ENCODE assay signal across 8 cellular contexts in the genomic region with DNA sequence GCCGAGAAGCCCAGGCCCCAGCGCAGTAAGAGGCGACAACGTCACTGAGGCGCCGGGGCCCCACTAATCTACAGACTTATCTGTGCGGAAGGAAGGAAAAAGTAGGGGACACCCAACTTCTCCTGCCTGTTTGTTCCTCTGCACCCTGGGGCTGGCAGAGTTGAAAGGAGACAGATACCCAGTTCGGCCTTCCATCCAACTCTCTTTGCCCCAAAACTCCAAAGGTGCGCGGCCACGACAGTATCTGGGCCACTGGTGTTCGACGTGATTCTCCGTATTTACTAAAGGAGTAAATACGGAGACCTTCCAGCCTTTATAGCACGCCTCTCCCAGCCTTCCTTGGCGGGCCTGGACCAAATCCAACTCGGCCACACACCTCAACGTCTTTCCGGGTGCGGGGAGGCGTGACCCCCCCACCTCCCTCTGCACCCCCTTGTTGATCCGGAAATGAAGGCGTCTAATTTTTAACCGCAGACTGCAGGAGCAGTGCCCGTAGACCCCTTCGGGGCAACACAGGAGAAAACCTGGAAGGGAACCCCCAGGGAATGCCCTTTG. TPM values are rescaled to one million over a fixed set of nuclear protein-coding genes. Genes with fewer than 3 reads are reported as not detected.
DNase-seq lines count a peak whose midpoint lies in the region; ATAC-seq, FAIRE-seq and TF ChIP-seq lines count a peak whose summit lies in the region.

No MANE protein-coding gene starts in this region.

- H3K4me3 ChIP-seq in Panc1 (ENCODE audit: low read depth in 2 of 2, low read length in 2 of 2) (peak overlapping the region; percentile 81 to 94), K562 (peak overlapping the region; percentile 38), stomach smooth muscle (ENCODE audit: low read length in 2 of 2) (peak overlapping the region; percentile 84 to 91)

- no peak for FAIRE-seq in K562 (lab: Jason Lieb, UNC)

- DNase-seq in SIG-M5 treated with dmso at 0.1 percent for 504 hours (lab: John Stamatoyannopoulos, UW; ENCODE audit: unreplicated experiment) (peak; percentile 54), SIG-M5 (lab: John Stamatoyannopoulos, UW) (no peak), Panc1 (ENCODE audit: low read depth, low spot score) (no peak), K562 (ENCODE audit: extremely low read depth in 1 of 4, low spot score in 3 of 4) (no peak), left colon (peak; percentile 76 to 85), NCI-H1694 (lab: John Stamatoyannopoulos, UW) (no peak)

- 8% methylated on average over 15 of the region's 27 CpGs for WGBS in K562 (ENCODE audit: insufficient coverage, low coverage, missing lambda C conversion rate)

- POLR2A ChIA-PET in Panc1 (lab: Charles Lee) (no interaction called here), K562 (lab: Yijun Ruan, JAX) (interaction anchor here (1.0 to 1.2 kb wide), 2 partner anchors 15 to 27 kb away, joined by 4 to 9 read pairs; no protein-coding TSS in a partner anchor)

- H3K4me2 ChIP-seq in K562 (ENCODE audit: insufficient read depth, low read length) = peak overlapping the region; percentile 63

- no TSS peak for BruUV-seq in Panc1 (replicated peaks; lab: Mats Ljungman, UMichigan)
- BruUV-seq in K562 (replicated peaks; lab: Mats Ljungman, UMichigan) = no TSS peak

- H3K79me2 ChIP-seq in K562 (ENCODE audit: control insufficient read depth, insufficient read depth, low read length) = peaks cover 11% of the 10 kb centered on the region; the same call in 2 of the 3 replicates

- H3K4me1 ChIP-seq in Panc1 (ENCODE audit: control insufficient read depth, insufficient read depth, low read length) = peaks cover 29% of the 10 kb centered on the region
- peaks cover 9 to 45% of the 10 kb centered on the region in 2 experiments for H3K4me1 ChIP-seq in K562 (replicated peaks in 1 of 2; ENCODE audit: control insufficient read depth in 2 of 2, insufficient read depth in 2 of 2, low read length in 2 of 2)
- peaks cover 49% of the 10 kb centered on the region for H3K4me1 ChIP-seq in stomach smooth muscle (ENCODE audit: control insufficient read depth, insufficient read depth, low read length)

- H3K27me3 ChIP-seq in Panc1 (ENCODE audit: control insufficient read depth, insufficient read depth, low read length) (no peaks in the 10 kb centered on the region), K562 (ENCODE audit: control insufficient read depth in 2 of 2, insufficient read depth in 2 of 2, low read length in 2 of 2) (peaks cover 0 to 12% of the 10 kb centered on the region in 2 experiments; a peak in 2 of 5 replicates), stomach smooth muscle (ENCODE audit: control insufficient read depth in 1 of 2, insufficient read depth in 2 of 2, low read length in 2 of 2) (no peaks in the 10 kb centered on the region)

- H3K9me1 ChIP-seq in K562 (ENCODE audit: control insufficient read depth, insufficient read depth, low read length) = peaks cover 3% of the 10 kb centered on the region

- TF ChIP-seq EP300 in K562 (IDR thresholded peaks at IDR 0.05; ENCODE audit: low read length) = no peak

- no peak overlapping the region for H2AFZ ChIP-seq in K562 (ENCODE audit: low read depth, low read length)

- TF ChIP-seq CTCF in Panc1 (IDR thresholded peaks at IDR 0.05) = no peak
- TF ChIP-seq CTCF in K562 (IDR thresholded peaks at IDR 0.05 in 2 of 3, conservative IDR thresholded peaks at IDR 0.05 in 1 of 3; ENCODE audit: insufficient read depth in 2 of 3, low read depth in 1 of 3, low read length in 3 of 3) = no peak

- TF ChIP-seq POLR2A in K562 (conservative IDR thresholded peaks at IDR 0.05) = no peak

- no peak for TF ChIP-seq RAD21 in K562 (CRISPR knock-in tag; conservative IDR thresholded peaks at IDR 0.05 in 1 of 2, IDR thresholded peaks at IDR 0.05 in 1 of 2)

- H3K36me3 ChIP-seq in Panc1 (ENCODE audit: control insufficient read depth, insufficient read depth, low read length) (peaks cover 2% of the 10 kb centered on the region; the same call in 1 of the 2 replicates), K562 (ENCODE audit: control insufficient read depth, insufficient read depth, low read length) (no peaks in the 10 kb centered on the region), stomach smooth muscle (ENCODE audit: control insufficient read depth in 2 of 2, insufficient read depth in 2 of 2, low read length in 2 of 2) (peaks cover 0 to 2% of the 10 kb centered on the region in 2 donors)

- peaks cover 5% of the 10 kb centered on the region; the same call in 1 of the 2 replicates for H4K20me1 ChIP-seq in K562 (replicated peaks; ENCODE audit: control insufficient read depth, insufficient read depth, low read length)

- H3K9me3 ChIP-seq in Panc1 (ENCODE audit: control insufficient read depth, insufficient read depth, low read depth, low read length) (no peaks in the 10 kb centered on the region), K562 (replicated peaks; ENCODE audit: control insufficient read depth, insufficient read depth, low read depth, low read length) (no peaks in the 10 kb centered on the region), stomach smooth muscle (ENCODE audit: control insufficient read depth in 2 of 2, low read length in 2 of 2) (no peaks in the 10 kb centered on the region)

- CTCF ChIA-PET in Panc1 (lab: Charles Lee) = no interaction called here
- CTCF ChIA-PET in K562 (lab: Yijun Ruan, JAX; ENCODE audit: low intra/inter-chr PET ratio) = interaction anchor here (0.6 kb wide), 1 partner anchor 289 kb away, joined by 8 read pairs; no protein-coding TSS in a partner anchor

- H3K9ac ChIP-seq in K562 (ENCODE audit: insufficient read depth in 1 of 2, low read depth in 2 of 2, low read length in 2 of 2) (peak overlapping the region in 1 of 2 experiments; percentile 61; a peak in 1 of 4 replicates), stomach smooth muscle (ENCODE audit: low read length in 2 of 2) (peak overlapping the region; percentile 70 to 71)

- intact Hi-C loops in Panc1 (cut with micrococcal nuclease; ENCODE audit: unreplicated experiment) (loop anchor here (10.0 kb wide), 1 partner anchor 274 kb away; no protein-coding TSS in a partner anchor), K562 (cut with micrococcal nuclease) (loop anchor here (5.0 kb wide), 1 partner anchor 167 kb away; no protein-coding TSS in a partner anchor), left colon (cut with DNase I, micrococcal nuclease) (no loop called here)

- peak; percentile 8 for ATAC-seq in Panc1
- no peak for ATAC-seq in K562
- peak; percentile 34 for ATAC-seq in left colon
- ATAC-seq in HG03135 (IDR thresholded peaks at IDR 0.05; ENCODE audit: unreplicated experiment) = no peak

- H3K27ac ChIP-seq in Panc1 (ENCODE audit: low read length) (peak overlapping the region; percentile 90), K562 (ENCODE audit: extremely low read depth, low read depth, low read length) (peak overlapping the region; percentile 41; the same call in 1 of the 3 replicates), stomach smooth muscle (ENCODE audit: low read length) (peak overlapping the region; percentile 79)

- in situ Hi-C loops in Panc1 (cut with HindIII; ENCODE audit: low pct_unique_long_range_greater_than_20kb, low sequenced_read_pairs) = no loop called here
- in situ Hi-C loops in K562 (cut with MboI) = no loop called here

TF ChIP-seq in K562, 482 proteins besides CTCF, POLR2A, EP300 and RAD21 (continues in another document):
- TF ChIP-seq ARID2 (IDR thresholded peaks at IDR 0.05) (no peak), NFIC (IDR thresholded peaks at IDR 0.05) (peak; percentile 48), SRF (CRISPR knock-in tag; IDR thresholded peaks at IDR 0.05) (no peak)
- TF ChIP-seq, protein P1, sequence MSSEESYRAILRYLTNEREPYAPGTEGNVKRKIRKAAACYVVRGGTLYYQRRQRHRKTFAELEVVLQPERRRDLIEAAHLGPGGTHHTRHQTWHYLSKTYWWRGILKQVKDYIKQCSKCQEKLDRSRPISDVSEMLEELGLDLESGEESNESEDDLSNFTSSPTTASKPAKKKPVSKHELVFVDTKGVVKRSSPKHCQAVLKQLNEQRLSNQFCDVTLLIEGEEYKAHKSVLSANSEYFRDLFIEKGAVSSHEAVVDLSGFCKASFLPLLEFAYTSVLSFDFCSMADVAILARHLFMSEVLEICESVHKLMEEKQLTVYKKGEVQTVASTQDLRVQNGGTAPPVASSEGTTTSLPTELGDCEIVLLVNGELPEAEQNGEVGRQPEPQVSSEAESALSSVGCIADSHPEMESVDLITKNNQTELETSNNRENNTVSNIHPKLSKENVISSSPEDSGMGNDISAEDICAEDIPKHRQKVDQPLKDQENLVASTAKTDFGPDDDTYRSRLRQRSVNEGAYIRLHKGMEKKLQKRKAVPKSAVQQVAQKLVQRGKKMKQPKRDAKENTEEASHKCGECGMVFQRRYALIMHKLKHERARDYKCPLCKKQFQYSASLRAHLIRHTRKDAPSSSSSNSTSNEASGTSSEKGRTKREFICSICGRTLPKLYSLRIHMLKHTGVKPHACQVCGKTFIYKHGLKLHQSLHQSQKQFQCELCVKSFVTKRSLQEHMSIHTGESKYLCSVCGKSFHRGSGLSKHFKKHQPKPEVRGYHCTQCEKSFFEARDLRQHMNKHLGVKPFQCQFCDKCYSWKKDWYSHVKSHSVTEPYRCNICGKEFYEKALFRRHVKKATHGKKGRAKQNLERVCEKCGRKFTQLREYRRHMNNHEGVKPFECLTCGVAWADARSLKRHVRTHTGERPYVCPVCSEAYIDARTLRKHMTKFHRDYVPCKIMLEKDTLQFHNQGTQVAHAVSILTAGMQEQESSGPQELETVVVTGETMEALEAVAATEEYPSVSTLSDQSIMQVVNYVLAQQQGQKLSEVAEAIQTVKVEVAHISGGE (CRISPR knock-in tag; IDR thresholded peaks at IDR 0.05) = 0 out of 6 replicates have a peak, but pooled peaks of 1 of the 3 experiments have one; percentile 40

RNA-seq across cellular contexts. Expression of gene SMAD7, which starts 1.6 kb away (rescaled TPM):
- total RNA-seq in Panc1 (2021; ENCODE audit: unreplicated experiment) (21.3 TPM), K562 (2014; rRNA removed) (2.9 and 3.0 TPM in 2 replicates), K562 (2014; rRNA removed; fragmentation: Illumina TruSeq; extraction: Trizol) (1.1 and 1.3 TPM in 2 replicates), K562 (2015; rRNA removed; fragmentation: Illumina TruSeq; extraction: Trizol) (0.90 and 0.94 TPM in 2 replicates), K562 (2021) (2.1 and 2.5 TPM in 2 replicates), left colon (10 to 100 TPM; 36.4 to 50.0 TPM)
- 14.5 TPM for polyA plus RNA-seq in Panc1 (2012; ENCODE audit: insufficient read length)
- 2.6 and 6.2 TPM in 2 replicates for total RNA-seq in K562 (2011; cell fraction: chromatin; rRNA removed; ENCODE audit: low replicate concordance)
- 3.9 and 7.0 TPM in 2 replicates for total RNA-seq in K562 (2011; cell fraction: nucleolus; rRNA removed)
- 3.3 and 4.1 TPM in 2 replicates for total RNA-seq in K562 (2011; cell fraction: nucleoplasm; rRNA removed)
- polyA plus RNA-seq in K562 (2011; rRNA removed) (1.8 TPM in 2 replicates), K562 (2014; fragmentation: Illumina TruSeq; extraction: Trizol) (1.4 and 1.6 TPM in 2 replicates), K562 (2014; fragmentation: Nextera tagmentation; extraction: Ambion mirVana) (under 1 TPM; 0.13 to 0.23 TPM), K562 (2014; rRNA removed) (1.8 and 2.9 TPM in 2 replicates)
- polyA plus RNA-seq in K562 (2011; cell fraction: cytosol; rRNA removed) = 3.3 and 3.7 TPM in 2 replicates
- polyA plus RNA-seq in K562 (2011; cell fraction: nucleus; rRNA removed) = 4.6 and 5.7 TPM in 2 replicates
- 1.7 and 4.1 TPM in 2 replicates for polyA plus RNA-seq in K562 (2012)
- 3.4 and 3.7 TPM in 2 replicates for polyA minus RNA-seq in K562 (2011; rRNA and poly(A)+ RNA removed)
- polyA minus RNA-seq in K562 (2011; cell fraction: cytosol; rRNA and poly(A)+ RNA removed) = 2.0 and 4.6 TPM in 2 replicates
- polyA minus RNA-seq in K562 (2011; cell fraction: nucleus; rRNA and poly(A)+ RNA removed) = 3.8 and 4.7 TPM in 2 replicates

Comparison
In these comparisons a context has a peak if more than half of its experiments do, and no peak if none do; other contexts are left out.
1. DNase-seq: peak in SIG-M5 treated with dmso at 0.1 percent for 504 hours (single experiment) and left colon (2 of 2); none in SIG-M5 (single experiment), Panc1 (single experiment), K562 (0 of 4) and NCI-H1694 (single experiment).
2. ATAC-seq: peak in Panc1 (single experiment) and left colon (single experiment); none in K562 (single experiment) and HG03135 (single experiment).
3. intact Hi-C loops: an anchor here in Panc1 (10.0 kb wide) and K562 (5.0 kb wide); none called in left colon.
4. Peak in every context shown above with its lines, with median percentiles within 50 percentile points of each other: H3K27ac ChIP-seq and H3K4me3 ChIP-seq.